In the genomic region with DNA sequence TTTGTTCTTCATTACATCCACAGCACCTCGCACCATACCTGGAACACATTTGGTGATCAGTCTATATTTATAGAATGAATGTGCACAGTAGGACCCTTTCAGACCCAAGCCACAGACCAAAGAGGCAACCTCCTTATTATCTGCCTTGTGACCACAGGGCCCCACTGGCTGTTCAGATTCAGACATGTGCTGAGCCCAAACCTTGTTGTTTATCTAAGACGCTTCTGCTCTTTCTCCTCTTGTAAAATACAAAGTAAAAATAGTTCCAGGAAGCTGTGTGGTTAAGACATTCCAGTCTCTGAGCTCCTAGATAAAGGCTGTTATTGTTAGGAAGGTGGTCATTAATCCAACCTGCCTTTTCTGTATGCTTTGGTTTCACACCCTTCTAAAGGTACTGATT, we compare ENCODE assay signal across 16 cellular contexts. TPM values are rescaled to one million over a fixed set of nuclear protein-coding genes. Genes with fewer than 3 reads are reported as not detected.
A peak's percentile ranks its signal among the peaks of the same experiment; 100 is the strongest.
DNase-seq lines count a peak whose midpoint lies in the region; ATAC-seq and TF ChIP-seq lines count a peak whose summit lies in the region.
"Had no signal": no experiment of that assay in that cellular context is flagged by ENCODE, and none has a peak within 500 bp of the region (broad histone marks: within the 10 kb centered on the region; RNA-seq: fewer than 3 reads in every experiment).

No MANE protein-coding gene starts in this region.

- H3K27me3 Mint-ChIP-seq in HFFc6 (ENCODE audit: insufficient read depth) (peaks cover 5% of the 10 kb centered on the region), endothelial cell (ENCODE audit: unreplicated experiment) (peaks cover 3% of the 10 kb centered on the region)
- peaks cover 7% of the 10 kb centered on the region for H3K27me3 Mint-ChIP-seq in activated CD4-positive, alpha-beta memory T cell treated with anti-CD3 and anti-CD28 coated beads, Interleukin-2, amount 10 ng/mL, durations not matched to agents 7 days and 5 days

- H2AK5ac ChIP-seq in trophoblast cell (ENCODE audit: low read length) = no peak overlapping the region

- TF ChIP-seq CTCF in HFFc6 (IDR thresholded peaks at IDR 0.05) = no peak
- TF ChIP-seq CTCF in endothelial cell (IDR thresholded peaks at IDR 0.05; ENCODE audit: unreplicated experiment) = no peak
- no peak for TF ChIP-seq CTCF in GM13976 (IDR thresholded peaks at IDR 0.05; ENCODE audit: borderline replicate concordance, control extremely low read depth, extremely low read depth, insufficient read depth, missing control alignments)

- no peaks in the 10 kb centered on the region for H3K36me3 Mint-ChIP-seq in HFFc6 (ENCODE audit: low read depth)
- H3K36me3 Mint-ChIP-seq in endothelial cell (ENCODE audit: low read depth, unreplicated experiment) = peaks cover 4% of the 10 kb centered on the region
- peaks cover 3% of the 10 kb centered on the region for H3K36me3 Mint-ChIP-seq in activated CD4-positive, alpha-beta memory T cell treated with anti-CD3 and anti-CD28 coated beads, Interleukin-2, amount 10 ng/mL, durations not matched to agents 7 days and 5 days (ENCODE audit: low read depth)
- H3K36me3 Mint-ChIP-seq: activated naive CD4-positive, alpha-beta T cell treated with anti-CD3 and anti-CD28 coated beads, Interleukin-2, amount 10 ng/mL, durations not matched to agents 7 days and 5 days had no signal

- no peak overlapping the region for H3K27ac ChIP-seq in trophoblast cell (ENCODE audit: low read depth, low read length)
- H3K27ac ChIP-seq: thyroid gland had no signal

- no peaks in the 10 kb centered on the region for H3K36me3 ChIP-seq in trophoblast cell (ENCODE audit: control insufficient read depth in 1 of 2, insufficient read depth in 2 of 2, low read length in 2 of 2)
- H3K36me3 ChIP-seq: thyroid gland had no signal

- H3K4me2 ChIP-seq in trophoblast cell (ENCODE audit: low read length) = no peak overlapping the region

- H3K79me1 ChIP-seq in trophoblast cell (ENCODE audit: low read length) = peaks cover 14% of the 10 kb centered on the region

- DNase-seq in HFFc6 (peak; percentile 14), NCI-H226 (peak; percentile 40), astrocyte of the hippocampus (ENCODE audit: low read depth, low spot score) (peak; percentile 42), trophoblast cell (no peak), endothelial cell (ENCODE audit: low spot score) (no peak), GM13976 (ENCODE audit: low spot score) (no peak)
- no peak for DNase-seq in activated CD4-positive, alpha-beta memory T cell treated with anti-CD3 and anti-CD28 coated beads, Interleukin-2, amount 10 ng/mL, durations not matched to agents 7 days and 5 days
- DNase-seq: activated CD4-positive, alpha-beta T cell treated with anti-CD3 and anti-CD28 coated beads for 48 hours; activated naive CD4-positive, alpha-beta T cell treated with anti-CD3 and anti-CD28 coated beads, Interleukin-2, amount 10 ng/mL, durations not matched to agents 7 days and 5 days; effector CD4-positive, alpha-beta T cell; NCI-H1436; nucleus accumbens; SHP77; stimulated activated CD4-positive, alpha-beta T cell treated with anti-CD3 and anti-CD28 coated beads, Interleukin-4, amount 100 ng/mL, for 4 hours; thyroid gland had no signal

- no CpG with 5 or more reads among the region's 2 CpGs for WGBS in trophoblast cell (ENCODE audit: extremely low coverage, insufficient coverage, insufficient read length)

- H3K4ac ChIP-seq in trophoblast cell (ENCODE audit: low read depth, low read length) = no peak overlapping the region

- H3K4me3 Mint-ChIP-seq in HFFc6 = no peak overlapping the region
- no peak overlapping the region for H3K4me3 Mint-ChIP-seq in endothelial cell (ENCODE audit: unreplicated experiment)
- H3K4me3 Mint-ChIP-seq in activated CD4-positive, alpha-beta memory T cell treated with anti-CD3 and anti-CD28 coated beads, Interleukin-2, amount 10 ng/mL, durations not matched to agents 7 days and 5 days = no peak overlapping the region
- H3K4me3 Mint-ChIP-seq: activated naive CD4-positive, alpha-beta T cell treated with anti-CD3 and anti-CD28 coated beads, Interleukin-2, amount 10 ng/mL, durations not matched to agents 7 days and 5 days had no signal

- H3K9me3 Mint-ChIP-seq in HFFc6 (no peaks in the 10 kb centered on the region), endothelial cell (ENCODE audit: unreplicated experiment) (no peaks in the 10 kb centered on the region)
- no peaks in the 10 kb centered on the region for H3K9me3 Mint-ChIP-seq in activated CD4-positive, alpha-beta memory T cell treated with anti-CD3 and anti-CD28 coated beads, Interleukin-2, amount 10 ng/mL, durations not matched to agents 7 days and 5 days
- H3K9me3 Mint-ChIP-seq: activated naive CD4-positive, alpha-beta T cell treated with anti-CD3 and anti-CD28 coated beads, Interleukin-2, amount 10 ng/mL, durations not matched to agents 7 days and 5 days had no signal

- CTCF ChIA-PET in activated CD4-positive, alpha-beta memory T cell treated with anti-CD3 and anti-CD28 coated beads, Interleukin-2, amount 10 ng/mL, durations not matched to agents 7 days and 5 days (lab: Charles Lee) = no interaction called here

- H4K12ac ChIP-seq in trophoblast cell (ENCODE audit: low read depth, low read length) = no peak overlapping the region

- POLR2A ChIA-PET in activated CD4-positive, alpha-beta memory T cell treated with anti-CD3 and anti-CD28 coated beads, Interleukin-2, amount 10 ng/mL, durations not matched to agents 7 days and 5 days (lab: Charles Lee) = no interaction called here

- no peak overlapping the region for H2AFZ ChIP-seq in trophoblast cell (ENCODE audit: insufficient read depth, low read length, poor library complexity)

- no peak overlapping the region for H2BK12ac ChIP-seq in trophoblast cell (ENCODE audit: low read length)

- no peaks in the 10 kb centered on the region for H3K27me3 ChIP-seq in trophoblast cell (ENCODE audit: insufficient read depth, low read length)
- H3K27me3 ChIP-seq: thyroid gland had no signal

- H4K8ac ChIP-seq in trophoblast cell (ENCODE audit: low read depth, low read length) = no peak overlapping the region

- no peak overlapping the region for H3K18ac ChIP-seq in trophoblast cell (ENCODE audit: low read length)

- no peak overlapping the region for H3K27ac Mint-ChIP-seq in HFFc6
- H3K27ac Mint-ChIP-seq in endothelial cell (ENCODE audit: unreplicated experiment) = no peak overlapping the region
- H3K27ac Mint-ChIP-seq in activated CD4-positive, alpha-beta memory T cell treated with anti-CD3 and anti-CD28 coated beads, Interleukin-2, amount 10 ng/mL, durations not matched to agents 7 days and 5 days = no peak overlapping the region
- H3K27ac Mint-ChIP-seq: activated naive CD4-positive, alpha-beta T cell treated with anti-CD3 and anti-CD28 coated beads, Interleukin-2, amount 10 ng/mL, durations not matched to agents 7 days and 5 days had no signal

- in situ Hi-C loops in GM13976 (cut with MboI; ENCODE audit: low sequenced_read_pairs, unreplicated experiment) = no loop called here

- H3K14ac ChIP-seq in trophoblast cell (ENCODE audit: low read length) = no peak overlapping the region

- peaks cover 10 to 16% of the 10 kb centered on the region in 2 experiments for H3K4me1 ChIP-seq in trophoblast cell (ENCODE audit: control insufficient read depth in 1 of 2, insufficient read depth in 2 of 2, low read length in 2 of 2)

- H4K91ac ChIP-seq in trophoblast cell (ENCODE audit: low read depth, low read length) = no peak overlapping the region

- H3K4me1 Mint-ChIP-seq in HFFc6 (ENCODE audit: low read depth) = peaks cover 22% of the 10 kb centered on the region
- H3K4me1 Mint-ChIP-seq in endothelial cell (ENCODE audit: unreplicated experiment) = peaks cover 24% of the 10 kb centered on the region
- H3K4me1 Mint-ChIP-seq in activated CD4-positive, alpha-beta memory T cell treated with anti-CD3 and anti-CD28 coated beads, Interleukin-2, amount 10 ng/mL, durations not matched to agents 7 days and 5 days = peaks cover 22% of the 10 kb centered on the region

- no peak for ATAC-seq in GM18907 (IDR thresholded peaks at IDR 0.05; ENCODE audit: unreplicated experiment)

- H3K4me3 ChIP-seq in trophoblast cell (ENCODE audit: low read depth, low read length) = no peak overlapping the region
- H3K4me3 ChIP-seq: thyroid gland had no signal

- no peaks in the 10 kb centered on the region for H3K9me3 ChIP-seq in trophoblast cell (ENCODE audit: insufficient read depth, low read depth, low read length)
- H3K9me3 ChIP-seq: thyroid gland had no signal

- H2BK120ac ChIP-seq in trophoblast cell (ENCODE audit: insufficient read depth, low read length, poor library complexity) = no peak overlapping the region

- peaks cover 12% of the 10 kb centered on the region for H3K79me2 ChIP-seq in trophoblast cell (ENCODE audit: control insufficient read depth, insufficient read depth, low read length, poor library complexity)

- H2BK5ac ChIP-seq in trophoblast cell (ENCODE audit: low read depth, low read length, poor library complexity) = peak overlapping the region; percentile 30

- H3K9ac ChIP-seq in trophoblast cell (ENCODE audit: low read length) = no peak overlapping the region

- H3K23ac ChIP-seq in trophoblast cell (ENCODE audit: low read length) = no peak overlapping the region

RNA-seq across cellular contexts. Expression of gene SCMH1, which starts 3.6 kb away (rescaled TPM):
- 10 to 100 TPM; 16.9 to 24.4 (median 21.7) TPM for total RNA-seq in HFFc6 (2021; fragmentation: NEBNext Ultra II Directional; extraction: Animal tissue kit (Norgen Biotek cat#: 25700))
- 22.7 and 23.4 TPM in 2 replicates for polyA plus RNA-seq in trophoblast cell (2013)
- 51.3 TPM for total RNA-seq in endothelial cell (ENCODE audit: unreplicated experiment)
- 10 to 100 TPM; 20.1 to 20.2 TPM for total RNA-seq in activated CD4-positive, alpha-beta memory T cell treated with anti-CD3 and anti-CD28 coated beads, Interleukin-2, amount 10 ng/mL, durations not matched to agents 7 days and 5 days

Comparison
In these comparisons a context has a peak if more than half of its experiments do, and no peak if none do; other contexts are left out.
1. DNase-seq: peak in HFFc6 (single experiment), NCI-H226 (single experiment) and astrocyte of the hippocampus (single experiment); none in trophoblast cell (0 of 2), endothelial cell (single experiment), GM13976 (single experiment) and activated CD4-positive, alpha-beta memory T cell treated with anti-CD3 and anti-CD28 coated beads, Interleukin-2, amount 10 ng/mL, durations not matched to agents 7 days and 5 days (single experiment).